In genomic region chr3:23859012-23859743, GRCh38 we compare ENCODE assay signal across 8 cellular contexts. TPM values are rescaled to one million over a fixed set of nuclear protein-coding genes. Genes with fewer than 3 reads are reported as not detected.
A peak's percentile ranks its signal among the peaks of the same experiment; 100 is the strongest.
DNase-seq lines count a peak whose midpoint lies in the region; ATAC-seq and TF ChIP-seq lines count a peak whose summit lies in the region.

No MANE protein-coding gene starts in this region.

- peaks cover 19% of the 10 kb centered on the region for H3K4me1 Mint-ChIP-seq in MCF 10A (ENCODE audit: insufficient read depth, unreplicated experiment)
- peaks cover 47% of the 10 kb centered on the region for H3K4me1 Mint-ChIP-seq in stimulated activated effector memory CD8-positive, alpha-beta T cell treated with anti-CD3 and anti-CD28 coated beads, Interleukin-12 subunit alpha, Interleukin-12 subunit beta, amount 100 ng/mL, for 72 hours

- POLR2A ChIA-PET in MCF 10A (lab: Yijun Ruan, JAX) = interaction anchor here (0.9 to 2.6 kb wide), 4 partner anchors 13 to 58 kb away, joined by 3 to 6 read pairs (median 4); partner anchors contain the start of genes NKIRAS1 and RPL15

- H3K27me3 ChIP-seq in lower lobe of right lung (ENCODE audit: low read depth) = no peaks in the 10 kb centered on the region

- no peak overlapping the region for H3K4me3 Mint-ChIP-seq in MCF 10A (ENCODE audit: unreplicated experiment)
- no peak overlapping the region for H3K4me3 Mint-ChIP-seq in stimulated activated effector memory CD8-positive, alpha-beta T cell treated with anti-CD3 and anti-CD28 coated beads, Interleukin-12 subunit alpha, Interleukin-12 subunit beta, amount 100 ng/mL, for 72 hours

- H3K27ac ChIP-seq in 22Rv1 = peak overlapping the region; percentile 22; the same call in 1 of the 2 replicates
- H3K27ac ChIP-seq in lower lobe of right lung = no peak overlapping the region

- H3K4me1 ChIP-seq in lower lobe of right lung = peaks cover 46% of the 10 kb centered on the region

- no peaks in the 10 kb centered on the region for H3K9me3 ChIP-seq in lower lobe of right lung

- CTCF ChIA-PET in MCF 10A (lab: Yijun Ruan, JAX) = interaction anchor here (0.9 to 2.0 kb wide), 2 partner anchors 23 to 25 kb away, joined by 3 to 6 read pairs; no protein-coding TSS in a partner anchor

- no TSS peak for BruUV-seq in MCF 10A (replicated peaks; lab: Mats Ljungman, UMichigan)

- H3K36me3 Mint-ChIP-seq in MCF 10A (ENCODE audit: insufficient read depth, unreplicated experiment) = peaks cover 7% of the 10 kb centered on the region
- no peaks in the 10 kb centered on the region for H3K36me3 Mint-ChIP-seq in stimulated activated effector memory CD8-positive, alpha-beta T cell treated with anti-CD3 and anti-CD28 coated beads, Interleukin-12 subunit alpha, Interleukin-12 subunit beta, amount 100 ng/mL, for 72 hours

- ATAC-seq in lower lobe of right lung = peak; percentile 74 to 86
- no peak for ATAC-seq in stimulated activated effector memory CD8-positive, alpha-beta T cell treated with anti-CD3 and anti-CD28 coated beads, Interleukin-12 subunit alpha, Interleukin-12 subunit beta, amount 100 ng/mL, for 72 hours
- ATAC-seq in HG02642 (IDR thresholded peaks at IDR 0.05; ENCODE audit: poor library complexity, unreplicated experiment) = no peak
- ATAC-seq in HG02678 (IDR thresholded peaks at IDR 0.05; ENCODE audit: unreplicated experiment) = no peak

- DNase-seq in H4 (ENCODE audit: low spot score) (peak; percentile 56), MCF 10A (ENCODE audit: unreplicated experiment) (peak; percentile 57), lower lobe of right lung (no peak), NCI-H2107 treated with DMSO at 0.1 percent for 48 hours (lab: John Stamatoyannopoulos, UW; ENCODE audit: unreplicated experiment) (no peak)
- DNase-seq in stimulated activated effector memory CD8-positive, alpha-beta T cell treated with anti-CD3 and anti-CD28 coated beads, Interleukin-12 subunit alpha, Interleukin-12 subunit beta, amount 100 ng/mL, for 72 hours (ENCODE audit: low spot score in 2 of 2) = no peak

- no peaks in the 10 kb centered on the region for H3K9me3 Mint-ChIP-seq in MCF 10A (ENCODE audit: unreplicated experiment)
- no peaks in the 10 kb centered on the region for H3K9me3 Mint-ChIP-seq in stimulated activated effector memory CD8-positive, alpha-beta T cell treated with anti-CD3 and anti-CD28 coated beads, Interleukin-12 subunit alpha, Interleukin-12 subunit beta, amount 100 ng/mL, for 72 hours

- TF ChIP-seq CTCF in 22Rv1 (IDR thresholded peaks at IDR 0.05) (no peak), MCF 10A (IDR thresholded peaks at IDR 0.05; ENCODE audit: unreplicated experiment) (no peak), lower lobe of right lung (IDR thresholded peaks at IDR 0.05) (no peak)

- H3K36me3 ChIP-seq in lower lobe of right lung = peaks cover 8% of the 10 kb centered on the region

- intact Hi-C loops in MCF 10A (cut with micrococcal nuclease) (no loop called here), lower lobe of right lung (cut with DNase I) (no loop called here)

- H3K27me3 Mint-ChIP-seq in MCF 10A (ENCODE audit: insufficient read depth, unreplicated experiment) = no peaks in the 10 kb centered on the region

- H3K4me3 ChIP-seq in lower lobe of right lung = no peak overlapping the region

- peak overlapping the region; percentile 2 for H3K27ac Mint-ChIP-seq in MCF 10A (ENCODE audit: low read depth, unreplicated experiment)
- no peak overlapping the region for H3K27ac Mint-ChIP-seq in stimulated activated effector memory CD8-positive, alpha-beta T cell treated with anti-CD3 and anti-CD28 coated beads, Interleukin-12 subunit alpha, Interleukin-12 subunit beta, amount 100 ng/mL, for 72 hours

RNA-seq across cellular contexts. Expression of gene UBE2E1, which starts 53.4 kb away (rescaled TPM):
- 62.5 and 81.4 TPM in 2 replicates for total RNA-seq in H4 (2014; rRNA removed; shearing (Covaris generic))
- 128 and 130 TPM in 2 replicates for total RNA-seq in MCF 10A (2022)
- total RNA-seq in lower lobe of right lung = 87.8 TPM

RNA-seq across cellular contexts. Expression of gene NKIRAS1, which starts 57.6 kb away (rescaled TPM):
- 8.2 and 11.9 TPM in 2 replicates for total RNA-seq in H4 (2014; rRNA removed; shearing (Covaris generic))
- total RNA-seq in MCF 10A (2022) (6.8 and 9.7 TPM in 2 replicates), lower lobe of right lung (11.1 TPM)

RNA-seq across cellular contexts. Expression of gene RPL15, which starts 57.8 kb away (rescaled TPM):
- 2,293 and 2,465 TPM in 2 replicates for total RNA-seq in H4 (2014; rRNA removed; shearing (Covaris generic))
- total RNA-seq in MCF 10A (2022) (2,310 and 2,617 TPM in 2 replicates), lower lobe of right lung (1,413 TPM)

Comparison
In these comparisons a context has a peak if more than half of its experiments do, and no peak if none do; other contexts are left out.
1. DNase-seq: peak in H4 (single experiment) and MCF 10A (single experiment); none in lower lobe of right lung (single experiment), stimulated activated effector memory CD8-positive, alpha-beta T cell treated with anti-CD3 and anti-CD28 coated beads, Interleukin-12 subunit alpha, Interleukin-12 subunit beta, amount 100 ng/mL, for 72 hours (0 of 2) and NCI-H2107 treated with DMSO at 0.1 percent for 48 hours (single experiment).
2. ATAC-seq: peak in lower lobe of right lung (2 of 2); none in stimulated activated effector memory CD8-positive, alpha-beta T cell treated with anti-CD3 and anti-CD28 coated beads, Interleukin-12 subunit alpha, Interleukin-12 subunit beta, amount 100 ng/mL, for 72 hours (single experiment), HG02642 (single experiment) and HG02678 (single experiment).